9 cellular contexts compared by ENCODE assay signal in genomic region chr10:73248259-73248724, GRCh38. TPM values are rescaled to one million over a fixed set of nuclear protein-coding genes. Genes with fewer than 3 reads are reported as not detected.
DNase-seq lines count a peak whose midpoint lies in the region; ATAC-seq and TF ChIP-seq lines count a peak whose summit lies in the region.
"Had no signal": no experiment of that assay in that cellular context is flagged by ENCODE, and none has a peak within 500 bp of the region (broad histone marks: within the 10 kb centered on the region; RNA-seq: fewer than 3 reads in every experiment).

No MANE protein-coding gene starts in this region.

- peaks cover 40% of the 10 kb centered on the region for H3K36me3 ChIP-seq in left ventricle myocardium inferior
- H3K36me3 ChIP-seq in SK-N-MC (ENCODE audit: insufficient read depth, low read length) = peaks cover 35% of the 10 kb centered on the region
- H3K36me3 ChIP-seq in WERI-Rb-1 = peaks cover 72% of the 10 kb centered on the region

- no peaks in the 10 kb centered on the region for H3K36me3 Mint-ChIP-seq in glutamatergic neuron (ENCODE audit: unreplicated experiment)
- H3K36me3 Mint-ChIP-seq in type B pancreatic cell = peaks cover 27% of the 10 kb centered on the region

- no peak overlapping the region for H3K9ac ChIP-seq in SK-N-MC (ENCODE audit: insufficient read length)

- DNase-seq in left ventricle myocardium inferior = no peak
- no peak for DNase-seq in cardiac septum (ENCODE audit: low spot score)
- DNase-seq in SK-N-MC (ENCODE audit: low read depth, low spot score) = no peak
- DNase-seq in glutamatergic neuron = no peak
- no peak for DNase-seq in type B pancreatic cell (ENCODE audit: extremely low spot score, unreplicated experiment)
- DNase-seq in HPDE6-E6E7 (ENCODE audit: extremely low spot score) = no peak
- no peak for DNase-seq in WERI-Rb-1
- DNase-seq: NCI-H446 treated with DMSO at 0.1 percent for 48 hours had no signal

- intact Hi-C loops in left ventricle myocardium inferior (cut with micrococcal nuclease) (no loop called here), cardiac septum (cut with DNase I) (loop anchor here (5.0 kb wide), 1 partner anchor 81 kb away; the partner anchor contains the start of genes ECD and FAM149B1)

- H3K27ac Mint-ChIP-seq in glutamatergic neuron (ENCODE audit: unreplicated experiment) (peak overlapping the region; percentile 90), type B pancreatic cell (peak overlapping the region; percentile 99)

- H3K27ac ChIP-seq in left ventricle myocardium inferior (replicated peaks) (peak overlapping the region; percentile 81), SK-N-MC (peak overlapping the region; percentile 73), WERI-Rb-1 (no peak overlapping the region; the same call in 1 of the 2 replicates)

- H3K27me3 ChIP-seq in left ventricle myocardium inferior (ENCODE audit: low read depth) (no peaks in the 10 kb centered on the region), WERI-Rb-1 (ENCODE audit: insufficient read depth, low read depth, severe bottlenecking) (no peaks in the 10 kb centered on the region)

- H3K4me1 ChIP-seq in left ventricle myocardium inferior = peaks cover 64% of the 10 kb centered on the region

- H3K27me3 Mint-ChIP-seq in glutamatergic neuron (ENCODE audit: unreplicated experiment) = peaks cover 7% of the 10 kb centered on the region
- H3K27me3 Mint-ChIP-seq in type B pancreatic cell = no peaks in the 10 kb centered on the region

- H3K4me1 Mint-ChIP-seq in glutamatergic neuron (ENCODE audit: low read depth, unreplicated experiment) (peaks cover 19% of the 10 kb centered on the region), type B pancreatic cell (ENCODE audit: unreplicated experiment) (peaks cover 41% of the 10 kb centered on the region)

- ATAC-seq in GM21515 (IDR thresholded peaks at IDR 0.05; ENCODE audit: unreplicated experiment) = no peak

- no peaks in the 10 kb centered on the region for H3K9me3 ChIP-seq in left ventricle myocardium inferior (replicated peaks)
- no peaks in the 10 kb centered on the region for H3K9me3 ChIP-seq in SK-N-MC (ENCODE audit: low read depth, low read length)
- no peaks in the 10 kb centered on the region for H3K9me3 ChIP-seq in WERI-Rb-1 (ENCODE audit: severe bottlenecking)

- TF ChIP-seq CTCF in left ventricle myocardium inferior (IDR thresholded peaks at IDR 0.05; ENCODE audit: borderline replicate concordance) = no peak
- no peak for TF ChIP-seq CTCF in glutamatergic neuron (IDR thresholded peaks at IDR 0.05; ENCODE audit: partially characterized antibody, unreplicated experiment)
- TF ChIP-seq CTCF in type B pancreatic cell (conservative IDR thresholded peaks at IDR 0.05) = no peak
- no peak for TF ChIP-seq CTCF in WERI-Rb-1 (IDR thresholded peaks at IDR 0.05; ENCODE audit: low read depth, low read length)

- H3K9me3 Mint-ChIP-seq in glutamatergic neuron (ENCODE audit: unreplicated experiment) = peaks cover 8% of the 10 kb centered on the region
- no peaks in the 10 kb centered on the region for H3K9me3 Mint-ChIP-seq in type B pancreatic cell

- peak overlapping the region; percentile 99 for H3K4me3 Mint-ChIP-seq in glutamatergic neuron (ENCODE audit: unreplicated experiment)
- H3K4me3 Mint-ChIP-seq in type B pancreatic cell = peak overlapping the region; percentile 100

- H3K4me3 ChIP-seq in left ventricle myocardium inferior (no peak overlapping the region), SK-N-MC (no peak overlapping the region), WERI-Rb-1 (ENCODE audit: low read depth, low read length) (no peak overlapping the region)

RNA-seq across cellular contexts. Expression of gene DNAJC9, which starts 1.2 kb away (rescaled TPM):
- total RNA-seq in left ventricle myocardium inferior = 8.6 TPM
- total RNA-seq in cardiac septum = 7.4 TPM
- total RNA-seq in glutamatergic neuron (ENCODE audit: unreplicated experiment) = 37.5 TPM
- total RNA-seq in type B pancreatic cell (ENCODE audit: low replicate concordance) = 28.6 and 41.8 TPM in 2 replicates

RNA-seq across cellular contexts. Expression of gene MRPS16, which starts 4.2 kb away (rescaled TPM):
- 102 TPM for total RNA-seq in left ventricle myocardium inferior
- 95.5 TPM for total RNA-seq in cardiac septum
- total RNA-seq in glutamatergic neuron (ENCODE audit: unreplicated experiment) = 89.2 TPM
- 107 and 115 TPM in 2 replicates for total RNA-seq in type B pancreatic cell (ENCODE audit: low replicate concordance)
